In the genomic region with DNA sequence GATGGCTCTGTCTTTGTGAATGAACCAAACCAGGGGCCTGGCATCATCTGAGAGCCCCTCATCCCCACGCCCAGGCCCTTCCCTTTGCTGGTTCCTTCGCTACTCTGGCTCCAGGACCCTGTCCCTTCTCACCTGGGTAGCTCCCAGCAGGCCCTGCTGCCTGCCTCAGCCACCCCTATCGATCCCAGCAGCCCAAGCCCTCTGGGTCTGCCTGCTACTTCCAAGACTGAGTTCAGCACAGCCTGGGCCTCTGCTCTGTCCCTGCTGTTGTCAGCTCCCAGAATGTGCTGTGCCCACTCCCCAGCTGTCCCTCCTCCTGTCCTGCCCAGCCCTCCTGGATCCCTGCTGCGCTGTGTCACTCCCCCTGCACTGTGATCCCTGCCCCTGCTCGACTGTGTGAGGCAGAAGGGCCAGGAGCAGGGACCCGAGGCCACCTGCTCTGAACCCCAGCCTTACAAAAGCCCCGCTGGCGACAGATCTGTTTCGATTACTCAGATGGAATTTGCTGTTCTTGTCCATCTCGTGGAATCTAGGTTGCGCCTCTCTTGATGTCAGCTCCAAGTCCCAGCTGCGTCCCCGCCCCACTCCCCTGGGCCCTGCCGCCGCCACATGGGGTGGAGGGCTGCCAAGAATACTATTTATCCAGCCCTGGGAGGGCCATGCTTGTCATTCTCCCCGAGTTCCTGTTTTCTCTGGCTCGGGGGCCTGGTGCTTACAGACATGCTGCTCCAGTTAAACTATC, we compare ENCODE assay signal across 8 cellular contexts. TPM values are rescaled to one million over a fixed set of nuclear protein-coding genes. Genes with fewer than 3 reads are reported as not detected.
DNase-seq lines count a peak whose midpoint lies in the region; ATAC-seq and TF ChIP-seq lines count a peak whose summit lies in the region.

No MANE protein-coding gene starts in this region.

- TF ChIP-seq CTCF in endodermal cell (conservative IDR thresholded peaks at IDR 0.05) (no peak), type B pancreatic cell (conservative IDR thresholded peaks at IDR 0.05) (no peak)
- TF ChIP-seq CTCF in CD4-positive, alpha-beta T cell (IDR thresholded peaks at IDR 0.05), result no peak

- CTCF ChIA-PET in CD4-positive, alpha-beta T cell (lab: Charles Lee), result no interaction called here

- H3K27me3 Mint-ChIP-seq in endodermal cell (ENCODE audit: insufficient read depth) (no peaks in the 10 kb centered on the region), memory B cell (no peaks in the 10 kb centered on the region), type B pancreatic cell (no peaks in the 10 kb centered on the region)
- H3K27me3 Mint-ChIP-seq in CD4-positive, alpha-beta T cell, result no peaks in the 10 kb centered on the region

- H3K9me3 Mint-ChIP-seq in endodermal cell (no peaks in the 10 kb centered on the region), memory B cell (no peaks in the 10 kb centered on the region), type B pancreatic cell (no peaks in the 10 kb centered on the region)
- H3K9me3 Mint-ChIP-seq in CD4-positive, alpha-beta T cell, result no peaks in the 10 kb centered on the region

- no peaks in the 10 kb centered on the region for H3K4me1 ChIP-seq in endodermal cell (ENCODE audit: control insufficient read depth, insufficient read depth, low read length)

- POLR2A ChIA-PET in CD4-positive, alpha-beta T cell (lab: Charles Lee), result no interaction called here

- no peak for ATAC-seq in memory B cell (ENCODE audit: low read depth)
- no peak for ATAC-seq in GM18498 (IDR thresholded peaks at IDR 0.05; ENCODE audit: unreplicated experiment)
- ATAC-seq in CD4-positive, alpha-beta T cell (ENCODE audit: poor library complexity), result no peak
- no peak for ATAC-seq in HG02610 (IDR thresholded peaks at IDR 0.05; ENCODE audit: unreplicated experiment)

- H3K9ac ChIP-seq in endodermal cell (ENCODE audit: extremely low read depth, low read length, poor library complexity, severe bottlenecking), result no peak overlapping the region

- WGBS in endodermal cell (ENCODE audit: insufficient coverage in 1 of 2, insufficient read length in 1 of 2), 2 experiments, result 95 to 96% methylated on average over 10 to 17 of the region's 17 CpGs

- no peak overlapping the region for H3K4me3 ChIP-seq in endodermal cell (ENCODE audit: low read length)

- peak; percentile 23 for DNase-seq in NCI-H460 (ENCODE audit: extremely low read depth, low read depth)
- peak; percentile 55 for DNase-seq in endodermal cell
- no peak for DNase-seq in memory B cell (ENCODE audit: low spot score in 2 of 2)
- no peak for DNase-seq in type B pancreatic cell (ENCODE audit: extremely low spot score, unreplicated experiment)
- DNase-seq in CD4-positive, alpha-beta T cell, result no peak
- no peak for DNase-seq in activated gamma-delta T cell (lab: John Stamatoyannopoulos, UW)

- H3K27ac Mint-ChIP-seq in endodermal cell, result peak overlapping the region; percentile 65
- H3K27ac Mint-ChIP-seq in memory B cell, result peak overlapping the region; percentile 70
- H3K27ac Mint-ChIP-seq in type B pancreatic cell, result peak overlapping the region; percentile 76
- H3K27ac Mint-ChIP-seq in CD4-positive, alpha-beta T cell, result no peak overlapping the region

- no peaks in the 10 kb centered on the region for H3K9me3 ChIP-seq in endodermal cell (ENCODE audit: control insufficient read depth, low read length)
- no peaks in the 10 kb centered on the region for H3K9me3 ChIP-seq in CD4-positive, alpha-beta T cell (ENCODE audit: control insufficient read depth, low read length)

- H3K36me3 ChIP-seq in endodermal cell (ENCODE audit: control insufficient read depth, insufficient read depth, low read length), result peaks cover 38% of the 10 kb centered on the region

- no peaks in the 10 kb centered on the region for H3K27me3 ChIP-seq in endodermal cell (ENCODE audit: control insufficient read depth, insufficient read depth, low read length, poor library complexity, severe bottlenecking)
- H3K27me3 ChIP-seq in CD4-positive, alpha-beta T cell (ENCODE audit: control insufficient read depth, insufficient read depth, low read length), result no peaks in the 10 kb centered on the region

- intact Hi-C loops in CD4-positive, alpha-beta T cell (cut with DNase I, micrococcal nuclease), result no loop called here

- H3K27ac ChIP-seq in endodermal cell (ENCODE audit: low read depth, low read length), result no peak overlapping the region
- no peak overlapping the region for H3K27ac ChIP-seq in CD4-positive, alpha-beta T cell (ENCODE audit: low read depth, low read length)

- peaks cover 7% of the 10 kb centered on the region for H3K4me1 Mint-ChIP-seq in endodermal cell
- no peaks in the 10 kb centered on the region for H3K4me1 Mint-ChIP-seq in memory B cell
- peaks cover 6% of the 10 kb centered on the region for H3K4me1 Mint-ChIP-seq in type B pancreatic cell (ENCODE audit: unreplicated experiment)
- no peaks in the 10 kb centered on the region for H3K4me1 Mint-ChIP-seq in CD4-positive, alpha-beta T cell (ENCODE audit: low read depth)

- H3K36me3 Mint-ChIP-seq in endodermal cell (ENCODE audit: low read depth) (peaks cover 27% of the 10 kb centered on the region), memory B cell (peaks cover 17% of the 10 kb centered on the region), type B pancreatic cell (peaks cover 9% of the 10 kb centered on the region)
- peaks cover 57% of the 10 kb centered on the region for H3K36me3 Mint-ChIP-seq in CD4-positive, alpha-beta T cell (ENCODE audit: low read depth)

- no peak overlapping the region for H3K4me3 Mint-ChIP-seq in endodermal cell
- H3K4me3 Mint-ChIP-seq in memory B cell, result no peak overlapping the region
- peak overlapping the region; percentile 49 for H3K4me3 Mint-ChIP-seq in type B pancreatic cell
- H3K4me3 Mint-ChIP-seq in CD4-positive, alpha-beta T cell, result no peak overlapping the region

RNA-seq across cellular contexts. Expression of gene MRPL21, which starts 13.0 kb away (rescaled TPM):
- total RNA-seq in NCI-H460 (2014; rRNA removed; shearing (Covaris generic)), result 106 and 115 TPM in 2 replicates
- 130 and 180 TPM in 2 replicates for polyA plus RNA-seq in NCI-H460 (2014; cell fraction: nucleus; rRNA removed)
- total RNA-seq in endodermal cell (10 to 100 TPM; 63.8 to 64.9 TPM), type B pancreatic cell (ENCODE audit: low replicate concordance) (60.2 and 67.0 TPM in 2 replicates)
- polyA plus RNA-seq in endodermal cell (2013, experiment 1 of 2), result 58.7 TPM
- 54.7 TPM for polyA plus RNA-seq in endodermal cell (2013, experiment 2 of 2)
- 10 to 100 TPM; 47.5 to 48.0 TPM for total RNA-seq in CD4-positive, alpha-beta T cell

RNA-seq across cellular contexts. Expression of gene IGHMBP2, which starts 13.0 kb away (rescaled TPM):
- total RNA-seq in NCI-H460 (2014; rRNA removed; shearing (Covaris generic)), result 7.0 and 8.3 TPM in 2 replicates
- 16.0 and 33.3 TPM in 2 replicates for polyA plus RNA-seq in NCI-H460 (2014; cell fraction: nucleus; rRNA removed)
- total RNA-seq in endodermal cell (10 to 100 TPM; 23.9 to 28.3 TPM), type B pancreatic cell (ENCODE audit: low replicate concordance) (23.6 and 28.8 TPM in 2 replicates)
- 16.2 TPM for polyA plus RNA-seq in endodermal cell (2013, experiment 1 of 2)
- polyA plus RNA-seq in endodermal cell (2013, experiment 2 of 2), result 12.4 TPM
- total RNA-seq in CD4-positive, alpha-beta T cell, result 10 to 100 TPM; 17.5 to 18.5 TPM

RNA-seq across cellular contexts. Expression of gene CPT1A, which starts 48.9 kb away (rescaled TPM):
- total RNA-seq in NCI-H460 (2014; rRNA removed; shearing (Covaris generic)), result 19.3 and 19.7 TPM in 2 replicates
- 19.1 and 23.4 TPM in 2 replicates for polyA plus RNA-seq in NCI-H460 (2014; cell fraction: nucleus; rRNA removed)
- total RNA-seq in endodermal cell (1 to 10 TPM; 3.3 to 7.3 TPM), type B pancreatic cell (ENCODE audit: low replicate concordance) (36.1 and 44.1 TPM in 2 replicates)
- 2.7 TPM for polyA plus RNA-seq in endodermal cell (2013, experiment 1 of 2)
- polyA plus RNA-seq in endodermal cell (2013, experiment 2 of 2), result 1.8 TPM
- 10 to 100 TPM; 11.3 to 13.2 TPM for total RNA-seq in CD4-positive, alpha-beta T cell

Comparison
In these comparisons a context has a peak if more than half of its experiments do, and no peak if none do; other contexts are left out.
1. DNase-seq: peak in NCI-H460 (single experiment) and endodermal cell (single experiment); none in memory B cell (0 of 2), type B pancreatic cell (single experiment), CD4-positive, alpha-beta T cell (0 of 10) and activated gamma-delta T cell (single experiment).